In the genomic region with DNA sequence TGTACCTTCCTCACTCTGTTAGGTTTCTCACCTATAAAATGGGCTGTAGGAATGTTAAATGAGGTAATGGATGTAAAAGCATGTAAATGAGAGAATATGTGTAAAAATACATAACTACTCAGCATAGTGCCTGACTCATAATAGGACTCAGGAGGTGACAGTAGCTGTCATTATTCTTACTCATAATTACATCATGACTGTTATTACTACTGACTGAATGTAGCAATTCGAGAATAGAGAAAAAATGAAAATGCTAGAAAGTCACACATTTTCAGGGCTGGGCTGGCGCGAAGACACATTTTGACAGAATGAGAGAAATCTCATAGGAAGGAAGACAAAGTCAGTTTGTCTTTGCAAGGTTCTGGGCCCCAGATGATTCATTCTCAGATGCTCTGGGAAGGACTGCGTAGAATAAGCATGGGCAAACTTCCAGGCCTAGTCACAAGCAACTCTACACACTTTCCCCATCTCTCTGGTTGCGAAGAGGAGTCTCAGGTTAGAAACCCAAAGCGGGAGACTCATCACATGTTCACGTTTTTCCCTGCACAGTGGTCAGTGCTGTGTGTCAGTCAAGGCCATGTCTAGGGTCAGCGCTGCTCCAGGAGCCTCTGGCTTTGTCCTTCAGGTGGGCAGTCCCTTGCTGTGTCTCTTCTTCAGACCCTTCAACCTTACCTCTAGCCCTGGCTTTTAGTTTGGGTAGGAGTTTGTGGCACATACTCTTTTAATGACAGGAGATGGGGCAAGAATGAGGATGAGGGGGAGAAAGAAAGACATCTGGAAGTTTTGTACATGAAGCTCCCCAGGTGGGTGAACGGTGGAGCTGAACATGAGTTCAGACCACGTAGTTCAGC, we compare ENCODE assay signal across 8 cellular contexts. TPM values are rescaled to one million over a fixed set of nuclear protein-coding genes. Genes with fewer than 3 reads are reported as not detected.
DNase-seq lines count a peak whose midpoint lies in the region; ATAC-seq and TF ChIP-seq lines count a peak whose summit lies in the region.

No MANE protein-coding gene starts in this region.

- H3K23ac ChIP-seq in mesenchymal stem cell (ENCODE audit: low read length in 2 of 2) = no peak overlapping the region

- ATAC-seq in HG03159 (IDR thresholded peaks at IDR 0.05; ENCODE audit: unreplicated experiment) (peak; percentile 85), HG02763 (IDR thresholded peaks at IDR 0.05; ENCODE audit: unreplicated experiment) (no peak)

- H4K91ac ChIP-seq in mesenchymal stem cell (ENCODE audit: low read length) = peak overlapping the region; percentile 70

- no peak overlapping the region for H3K4me2 ChIP-seq in mesenchymal stem cell (ENCODE audit: low read length, poor library complexity, severe bottlenecking)

- DNase-seq in activated CD4-positive, alpha-beta T cell treated with anti-CD3 and anti-CD28 coated beads, Interleukin-2, amount 50 U/mL, for 48 hours = peak; percentile 64 to 77
- no peak for DNase-seq in activated CD4-positive, alpha-beta T cell treated with anti-CD3 and anti-CD28 coated beads, Interleukin-2, amount 50 U/mL, for 1 hour
- peak; percentile 82 for DNase-seq in adipocyte (ENCODE audit: low read depth)
- DNase-seq in mesenchymal stem cell = peak; percentile 97
- peak; percentile 71 to 88 for DNase-seq in uterus
- no peak for DNase-seq in G401 (ENCODE audit: low spot score)

- H4K8ac ChIP-seq in mesenchymal stem cell (ENCODE audit: low read length) = peak overlapping the region; percentile 73

- H3K27ac ChIP-seq in mesenchymal stem cell (ENCODE audit: low read length, poor library complexity, severe bottlenecking) (peak overlapping the region; percentile 69), uterus (peak overlapping the region; percentile 91 to 94)

- intact Hi-C loops in uterus (cut with DNase I; ENCODE audit: low total_unique reads) = no loop called here

- H2BK15ac ChIP-seq in mesenchymal stem cell (ENCODE audit: low read depth, poor library complexity, severe bottlenecking) = peak overlapping the region; percentile 39

- no peak overlapping the region for H2AFZ ChIP-seq in mesenchymal stem cell (ENCODE audit: low read depth, low read length)

- H3K9me3 ChIP-seq in adipocyte (ENCODE audit: control insufficient read depth, low read length) (no peaks in the 10 kb centered on the region), mesenchymal stem cell (ENCODE audit: control insufficient read depth, low read length) (no peaks in the 10 kb centered on the region), uterus (no peaks in the 10 kb centered on the region)

- 30% methylated on average over 10 of the region's 10 CpGs for WGBS in mesenchymal stem cell

- H3K36me3 ChIP-seq in adipocyte (ENCODE audit: control insufficient read depth, insufficient read depth, low read length, severe bottlenecking) (no peaks in the 10 kb centered on the region), mesenchymal stem cell (ENCODE audit: control insufficient read depth in 1 of 2, insufficient read depth in 2 of 2, low read depth in 1 of 2, low read length in 2 of 2) (no peaks in the 10 kb centered on the region), uterus (no peaks in the 10 kb centered on the region)

- peak overlapping the region; percentile 80 for H2BK120ac ChIP-seq in mesenchymal stem cell (ENCODE audit: low read depth, low read length)

- peaks cover 44% of the 10 kb centered on the region for H3K4me1 ChIP-seq in adipocyte (ENCODE audit: control insufficient read depth, insufficient read depth, low read length)
- H3K4me1 ChIP-seq in mesenchymal stem cell (ENCODE audit: control insufficient read depth, insufficient read depth, low read depth, low read length) = peaks cover 24% of the 10 kb centered on the region
- H3K4me1 ChIP-seq in uterus = peaks cover 0 to 8% of the 10 kb centered on the region in 2 donors

- no peak for TF ChIP-seq CTCF in uterus (IDR thresholded peaks at IDR 0.05)

- peak overlapping the region; percentile 22 for H2BK5ac ChIP-seq in mesenchymal stem cell (ENCODE audit: low read depth, low read length, poor library complexity, severe bottlenecking)

- peak overlapping the region; percentile 86 to 94 for H3K4ac ChIP-seq in mesenchymal stem cell (ENCODE audit: low read depth in 1 of 2, low read length in 2 of 2)

- H3K9ac ChIP-seq in adipocyte (ENCODE audit: low read length) = peak overlapping the region; percentile 19
- peak overlapping the region; percentile 85 for H3K9ac ChIP-seq in mesenchymal stem cell (ENCODE audit: low read length)

- H3K4me3 ChIP-seq in adipocyte (ENCODE audit: low read length) (peak overlapping the region; percentile 29), mesenchymal stem cell (ENCODE audit: insufficient read depth in 1 of 2, low read depth in 1 of 2, low read length in 2 of 2) (peak overlapping the region in 1 of 2 experiments; percentile 59), uterus (no peak overlapping the region)

- H3K27me3 ChIP-seq in adipocyte (replicated peaks; ENCODE audit: control insufficient read depth, insufficient read depth, low read length) (no peaks in the 10 kb centered on the region), mesenchymal stem cell (ENCODE audit: control insufficient read depth in 1 of 2, insufficient read depth in 1 of 2, low read length in 2 of 2) (no peaks in the 10 kb centered on the region), uterus (no peaks in the 10 kb centered on the region)

- peak overlapping the region in 1 of 2 experiments; percentile 0 for H3K14ac ChIP-seq in mesenchymal stem cell (ENCODE audit: low read length in 2 of 2)

- in situ Hi-C loops in G401 (cut with HindIII; ENCODE audit: low sequenced_read_pairs) = no loop called here

- no peak for TF ChIP-seq POLR2A in uterus (IDR thresholded peaks at IDR 0.05)

- H2AK5ac ChIP-seq in mesenchymal stem cell (ENCODE audit: low read length, severe bottlenecking) = peak overlapping the region; percentile 81

- peak overlapping the region; percentile 65 to 77 for H2BK12ac ChIP-seq in mesenchymal stem cell (ENCODE audit: low read length in 2 of 2)

- H3K18ac ChIP-seq in mesenchymal stem cell (ENCODE audit: low read depth in 1 of 2, low read length in 2 of 2) = peak overlapping the region; percentile 37 to 69

- H3K79me1 ChIP-seq in mesenchymal stem cell (replicated peaks; ENCODE audit: low read length, poor library complexity, severe bottlenecking) = peaks cover 21% of the 10 kb centered on the region

RNA-seq across cellular contexts. Expression of a gene that starts 8.4 kb away (rescaled TPM):
- 18.3 TPM for polyA plus RNA-seq in mesenchymal stem cell (2013, experiment 1 of 2)
- 18.0 TPM for polyA plus RNA-seq in mesenchymal stem cell (2013, experiment 2 of 2)
- 10 to 100 TPM in 3 of 4 donors, 1 to 10 TPM in 1; 2.0 to 13.2 (median 12.4) TPM for total RNA-seq in uterus
- total RNA-seq in G401 (2014; rRNA removed; shearing (Covaris generic)) = 22.8 and 23.8 TPM in 2 replicates

RNA-seq across cellular contexts. Expression of a gene that starts 52.2 kb away (rescaled TPM):
- polyA plus RNA-seq in mesenchymal stem cell (2013, experiment 1 of 2) = not detected
- polyA plus RNA-seq in mesenchymal stem cell (2013, experiment 2 of 2) = not detected
- not detected for total RNA-seq in uterus
- not detected in 2 replicates for total RNA-seq in G401 (2014; rRNA removed; shearing (Covaris generic))

Comparison
In these comparisons a context has a peak if more than half of its experiments do, and no peak if none do; other contexts are left out.
1. DNase-seq: peak in activated CD4-positive, alpha-beta T cell treated with anti-CD3 and anti-CD28 coated beads, Interleukin-2, amount 50 U/mL, for 48 hours (2 of 2), adipocyte (single experiment), mesenchymal stem cell (single experiment) and uterus (2 of 2); none in activated CD4-positive, alpha-beta T cell treated with anti-CD3 and anti-CD28 coated beads, Interleukin-2, amount 50 U/mL, for 1 hour (single experiment) and G401 (single experiment).